Comparison of ENCODE assay signal across 1 cellular context in the genomic region with DNA sequence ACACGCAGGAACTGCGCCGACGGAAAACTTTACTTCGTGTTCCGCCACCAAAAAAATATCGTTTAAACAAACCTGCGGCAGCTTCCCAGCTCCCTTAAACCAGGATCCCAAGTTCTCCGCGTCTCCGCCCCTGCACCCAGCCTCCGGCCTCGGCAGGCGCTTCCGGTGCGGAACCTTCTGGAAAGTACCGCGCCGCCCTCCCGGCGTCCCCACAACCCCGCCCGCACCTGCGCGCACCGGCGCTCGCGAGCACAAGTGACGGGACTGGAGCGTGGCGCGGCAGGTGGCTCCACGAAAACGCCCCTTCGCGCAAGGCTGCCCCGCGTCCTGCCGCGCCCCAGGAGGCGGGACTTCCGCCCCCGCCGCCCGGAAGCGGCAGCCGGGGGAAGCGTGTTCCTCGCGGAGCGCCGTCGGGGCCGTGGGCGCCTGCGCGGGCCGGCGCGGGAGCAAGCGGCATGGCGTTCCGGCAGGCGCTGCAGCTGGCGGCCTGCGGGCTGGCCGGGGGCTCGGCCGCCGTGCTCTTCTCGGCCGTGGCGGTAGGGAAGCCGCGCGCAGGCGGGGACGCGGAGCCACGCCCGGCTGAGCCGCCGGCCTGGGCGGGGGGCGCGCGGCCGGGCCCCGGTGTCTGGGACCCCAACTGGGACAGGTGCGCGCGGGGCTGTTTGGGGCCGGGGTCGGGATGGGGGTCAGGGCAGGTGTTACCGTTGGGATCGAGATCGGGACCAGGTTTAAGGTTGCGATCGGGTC.
TF ChIP-seq lines count a peak whose summit lies in the region.

A gene (plus strand): TSS at position 421 of the 747 bp plus-strand sequence. CDS start 35 bp downstream, at position 456.

TF ChIP-seq in K562, 482 proteins besides CTCF, POLR2A, EP300 and RAD21 (continued from another document and continues in another):
- TF ChIP-seq, protein P1, sequence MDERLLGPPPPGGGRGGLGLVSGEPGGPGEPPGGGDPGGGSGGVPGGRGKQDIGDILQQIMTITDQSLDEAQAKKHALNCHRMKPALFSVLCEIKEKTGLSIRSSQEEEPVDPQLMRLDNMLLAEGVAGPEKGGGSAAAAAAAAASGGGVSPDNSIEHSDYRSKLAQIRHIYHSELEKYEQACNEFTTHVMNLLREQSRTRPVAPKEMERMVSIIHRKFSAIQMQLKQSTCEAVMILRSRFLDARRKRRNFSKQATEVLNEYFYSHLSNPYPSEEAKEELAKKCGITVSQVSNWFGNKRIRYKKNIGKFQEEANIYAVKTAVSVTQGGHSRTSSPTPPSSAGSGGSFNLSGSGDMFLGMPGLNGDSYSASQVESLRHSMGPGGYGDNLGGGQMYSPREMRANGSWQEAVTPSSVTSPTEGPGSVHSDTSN (CRISPR knock-in tag; IDR thresholded peaks at IDR 0.05; ENCODE audit: low read depth), result no peak
- TF ChIP-seq, protein P1 (tag; conservative IDR thresholded peaks at IDR 0.05; ENCODE audit: low read depth), result no peak
- TF ChIP-seq CXXC5 (CRISPR knock-in tag; IDR thresholded peaks at IDR 0.05) (peak; percentile 96), CBFA2T3 (IDR thresholded peaks at IDR 0.05) (no peak), ZNF76 (CRISPR knock-in tag; IDR thresholded peaks at IDR 0.05; ENCODE audit: borderline replicate concordance) (no peak), PYGO2 (tag; IDR thresholded peaks at IDR 0.05) (no peak), ARHGAP35 (IDR thresholded peaks at IDR 0.05; ENCODE audit: partially characterized antibody) (no peak), ZNF274 (IDR thresholded peaks at IDR 0.05; ENCODE audit: borderline replicate concordance, low read depth, low read length) (no peak), ZNF778 (CRISPR knock-in tag; IDR thresholded peaks at IDR 0.05) (no peak), SRSF9 (IDR thresholded peaks at IDR 0.05; ENCODE audit: borderline replicate concordance, low read depth, low read length) (no peak), HIVEP1 (CRISPR knock-in tag; IDR thresholded peaks at IDR 0.05) (no peak), SNRNP70 (optimal IDR thresholded peaks at IDR 0.05; ENCODE audit: low read depth, low read length) (no peak), SRSF3 (IDR thresholded peaks at IDR 0.05; ENCODE audit: insufficient read depth, low read length) (no peak), DPF2 (IDR thresholded peaks at IDR 0.05) (no peak), RB1 (IDR thresholded peaks at IDR 0.05; ENCODE audit: low read depth) (peak; percentile 89), RBM15 (IDR thresholded peaks at IDR 0.05; ENCODE audit: insufficient read depth, low read length) (no peak), KAT8 (IDR thresholded peaks at IDR 0.05; ENCODE audit: low read depth) (no peak), HMGN3 (IDR thresholded peaks at IDR 0.05; ENCODE audit: borderline replicate concordance, extremely low read depth, insufficient read length, low read depth, low read length) (peak; percentile 50), BCL6 (CRISPR knock-in tag; IDR thresholded peaks at IDR 0.05) (no peak), MAZ (CRISPR knock-in tag; conservative IDR thresholded peaks at IDR 0.05 in 1 of 2, IDR thresholded peaks at IDR 0.05 in 1 of 2) (peak; percentile 74 to 84), ZSCAN32 (CRISPR knock-in tag; IDR thresholded peaks at IDR 0.05) (no peak), SAFB2 (IDR thresholded peaks at IDR 0.05; ENCODE audit: borderline replicate concordance, low read depth, low read length, severe bottlenecking) (no peak), KAT7 (CRISPR knock-in tag; IDR thresholded peaks at IDR 0.05; ENCODE audit: borderline replicate concordance) (no peak), ZNF384 (IDR thresholded peaks at IDR 0.05; ENCODE audit: low read depth, low read length) (no peak), ESRRA (IDR thresholded peaks at IDR 0.05; ENCODE audit: borderline replicate concordance, low read depth) (peak; percentile 67; the same call in 1 of the 2 replicates), ZNF551 (CRISPR knock-in tag; IDR thresholded peaks at IDR 0.05) (no peak), CEBPB (tag; IDR thresholded peaks at IDR 0.05) (no peak), HMG20A (CRISPR knock-in tag; conservative IDR thresholded peaks at IDR 0.05) (no peak), ZNF175 (CRISPR knock-in tag; IDR thresholded peaks at IDR 0.05; ENCODE audit: low read depth) (no peak), SPI1 (IDR thresholded peaks at IDR 0.05; ENCODE audit: borderline replicate concordance, low read depth, low read length) (peak; percentile 52; the same call in 1 of the 2 replicates), MTA2 (IDR thresholded peaks at IDR 0.05; ENCODE audit: low read depth) (peak; percentile 54; the same call in 1 of the 2 replicates), ZNF445 (CRISPR knock-in tag; IDR thresholded peaks at IDR 0.05; ENCODE audit: low read depth) (no peak), ZNF785 (CRISPR knock-in tag; IDR thresholded peaks at IDR 0.05) (no peak), POLR2H (tag; IDR thresholded peaks at IDR 0.05; ENCODE audit: low read depth) (0 out of 2 replicates have a peak, but pooled peaks have one; percentile 26), ZBED1 (IDR thresholded peaks at IDR 0.05) (no peak; the same call in 1 of the 2 replicates), BRCA1 (IDR thresholded peaks at IDR 0.05) (no peak), BRCA1 (CRISPR knock-in tag; IDR thresholded peaks at IDR 0.05) (no peak), ZNF146 (CRISPR knock-in tag; IDR thresholded peaks at IDR 0.05; ENCODE audit: unreplicated experiment) (peak; percentile 3), ETV6 (IDR thresholded peaks at IDR 0.05; ENCODE audit: borderline replicate concordance in 1 of 2, low read depth in 2 of 2, low read length in 1 of 2) (no peak), ETV6 (CRISPR knock-in tag; IDR thresholded peaks at IDR 0.05; ENCODE audit: borderline replicate concordance) (no peak), DACH1 (IDR thresholded peaks at IDR 0.05; ENCODE audit: partially characterized antibody) (no peak)
- TF ChIP-seq, protein P2, sequence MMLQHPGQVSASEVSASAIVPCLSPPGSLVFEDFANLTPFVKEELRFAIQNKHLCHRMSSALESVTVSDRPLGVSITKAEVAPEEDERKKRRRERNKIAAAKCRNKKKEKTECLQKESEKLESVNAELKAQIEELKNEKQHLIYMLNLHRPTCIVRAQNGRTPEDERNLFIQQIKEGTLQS (IDR thresholded peaks at IDR 0.05), result no peak
- TF ChIP-seq, protein P2 (CRISPR knock-in tag; conservative IDR thresholded peaks at IDR 0.05), result peak; percentile 19; the same call in 1 of the 2 replicates
- TF ChIP-seq, protein P3, sequence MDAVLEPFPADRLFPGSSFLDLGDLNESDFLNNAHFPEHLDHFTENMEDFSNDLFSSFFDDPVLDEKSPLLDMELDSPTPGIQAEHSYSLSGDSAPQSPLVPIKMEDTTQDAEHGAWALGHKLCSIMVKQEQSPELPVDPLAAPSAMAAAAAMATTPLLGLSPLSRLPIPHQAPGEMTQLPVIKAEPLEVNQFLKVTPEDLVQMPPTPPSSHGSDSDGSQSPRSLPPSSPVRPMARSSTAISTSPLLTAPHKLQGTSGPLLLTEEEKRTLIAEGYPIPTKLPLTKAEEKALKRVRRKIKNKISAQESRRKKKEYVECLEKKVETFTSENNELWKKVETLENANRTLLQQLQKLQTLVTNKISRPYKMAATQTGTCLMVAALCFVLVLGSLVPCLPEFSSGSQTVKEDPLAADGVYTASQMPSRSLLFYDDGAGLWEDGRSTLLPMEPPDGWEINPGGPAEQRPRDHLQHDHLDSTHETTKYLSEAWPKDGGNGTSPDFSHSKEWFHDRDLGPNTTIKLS (IDR thresholded peaks at IDR 0.05; ENCODE audit: borderline replicate concordance, low read depth), result peak; percentile 82
- TF ChIP-seq, protein P4, sequence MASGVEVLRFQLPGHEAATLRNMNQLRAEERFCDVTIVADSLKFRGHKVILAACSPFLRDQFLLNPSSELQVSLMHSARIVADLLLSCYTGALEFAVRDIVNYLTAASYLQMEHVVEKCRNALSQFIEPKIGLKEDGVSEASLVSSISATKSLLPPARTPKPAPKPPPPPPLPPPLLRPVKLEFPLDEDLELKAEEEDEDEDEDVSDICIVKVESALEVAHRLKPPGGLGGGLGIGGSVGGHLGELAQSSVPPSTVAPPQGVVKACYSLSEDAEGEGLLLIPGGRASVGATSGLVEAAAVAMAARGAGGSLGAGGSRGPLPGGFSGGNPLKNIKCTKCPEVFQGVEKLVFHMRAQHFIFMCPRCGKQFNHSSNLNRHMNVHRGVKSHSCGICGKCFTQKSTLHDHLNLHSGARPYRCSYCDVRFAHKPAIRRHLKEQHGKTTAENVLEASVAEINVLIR (CRISPR knock-in tag; IDR thresholded peaks at IDR 0.05), result peak; percentile 59; the same call in 1 of the 2 replicates
- TF ChIP-seq, protein P5, sequence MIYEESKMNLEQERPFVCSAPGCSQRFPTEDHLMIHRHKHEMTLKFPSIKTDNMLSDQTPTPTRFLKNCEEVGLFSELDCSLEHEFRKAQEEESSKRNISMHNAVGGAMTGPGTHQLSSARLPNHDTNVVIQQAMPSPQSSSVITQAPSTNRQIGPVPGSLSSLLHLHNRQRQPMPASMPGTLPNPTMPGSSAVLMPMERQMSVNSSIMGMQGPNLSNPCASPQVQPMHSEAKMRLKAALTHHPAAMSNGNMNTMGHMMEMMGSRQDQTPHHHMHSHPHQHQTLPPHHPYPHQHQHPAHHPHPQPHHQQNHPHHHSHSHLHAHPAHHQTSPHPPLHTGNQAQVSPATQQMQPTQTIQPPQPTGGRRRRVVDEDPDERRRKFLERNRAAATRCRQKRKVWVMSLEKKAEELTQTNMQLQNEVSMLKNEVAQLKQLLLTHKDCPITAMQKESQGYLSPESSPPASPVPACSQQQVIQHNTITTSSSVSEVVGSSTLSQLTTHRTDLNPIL (CRISPR knock-in tag; IDR thresholded peaks at IDR 0.05), result no peak
- TF ChIP-seq, protein P6, sequence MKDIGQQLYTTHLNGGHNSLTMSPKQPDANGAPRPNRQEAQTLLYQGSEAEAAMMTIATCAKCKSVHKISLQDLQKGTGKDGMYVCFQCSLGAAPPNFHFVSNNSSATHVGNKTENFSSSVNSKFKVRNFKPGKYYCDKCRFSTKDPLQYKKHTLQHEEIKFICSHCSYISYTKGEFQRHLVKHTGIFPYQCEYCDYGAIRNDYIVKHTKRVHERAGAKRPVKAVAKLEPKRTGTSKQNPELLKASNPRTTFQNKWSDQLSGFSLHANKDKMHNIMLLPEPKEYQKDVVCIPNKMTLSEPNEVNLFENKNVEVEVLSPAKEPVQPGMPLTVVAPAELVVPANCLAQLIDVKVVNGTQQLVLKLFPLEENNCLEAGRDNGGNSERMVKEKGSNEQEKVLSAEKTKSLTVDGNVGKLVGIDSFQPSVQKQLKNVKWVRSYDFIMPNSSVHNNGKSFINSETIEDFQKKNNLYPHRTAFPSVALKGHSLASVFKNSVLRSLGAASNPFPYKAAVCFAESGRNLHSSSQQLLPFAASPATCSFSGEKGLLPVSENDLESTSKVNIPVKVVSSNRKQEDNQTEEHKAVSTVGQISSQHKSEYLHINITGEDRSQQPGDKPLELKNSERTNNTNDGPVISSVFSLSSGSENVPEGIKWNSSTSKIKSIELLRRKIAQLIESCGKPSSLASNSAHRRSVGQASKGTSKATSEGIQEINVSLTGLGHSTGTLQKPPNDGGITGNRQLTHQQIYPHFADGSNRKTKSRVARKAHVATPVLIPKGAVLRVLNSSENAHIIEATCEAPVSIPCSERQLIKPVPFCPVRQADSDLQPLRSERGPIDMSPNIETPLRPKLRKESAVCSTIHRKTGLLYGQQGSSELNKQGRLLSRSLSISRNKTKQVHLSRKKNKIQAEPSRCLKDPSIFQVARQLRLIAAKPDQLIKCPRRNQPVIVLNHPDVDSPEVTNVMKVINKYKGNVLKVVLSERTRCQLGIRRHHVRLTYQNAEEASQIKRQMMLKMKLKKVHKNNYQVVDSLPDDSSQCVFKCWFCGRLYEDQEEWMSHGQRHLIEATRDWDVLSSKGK (CRISPR knock-in tag; IDR thresholded peaks at IDR 0.05), result no peak
- TF ChIP-seq, protein P7, sequence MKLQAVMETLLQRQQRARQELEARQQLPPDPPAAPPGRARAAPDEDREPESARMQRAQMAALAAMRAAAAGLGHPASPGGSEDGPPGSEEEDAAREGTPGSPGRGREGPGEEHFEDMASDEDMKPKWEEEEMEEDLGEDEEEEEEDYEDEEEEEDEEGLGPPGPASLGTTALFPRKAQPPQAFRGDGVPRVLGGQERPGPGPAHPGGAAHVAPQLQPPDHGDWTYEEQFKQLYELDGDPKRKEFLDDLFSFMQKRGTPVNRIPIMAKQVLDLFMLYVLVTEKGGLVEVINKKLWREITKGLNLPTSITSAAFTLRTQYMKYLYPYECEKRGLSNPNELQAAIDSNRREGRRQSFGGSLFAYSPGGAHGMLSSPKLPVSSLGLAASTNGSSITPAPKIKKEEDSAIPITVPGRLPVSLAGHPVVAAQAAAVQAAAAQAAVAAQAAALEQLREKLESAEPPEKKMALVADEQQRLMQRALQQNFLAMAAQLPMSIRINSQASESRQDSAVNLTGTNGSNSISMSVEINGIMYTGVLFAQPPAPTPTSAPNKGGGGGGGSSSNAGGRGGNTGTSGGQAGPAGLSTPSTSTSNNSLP (IDR thresholded peaks at IDR 0.05; ENCODE audit: borderline replicate concordance, low read depth, low read length), result no peak
- TF ChIP-seq, protein P8, sequence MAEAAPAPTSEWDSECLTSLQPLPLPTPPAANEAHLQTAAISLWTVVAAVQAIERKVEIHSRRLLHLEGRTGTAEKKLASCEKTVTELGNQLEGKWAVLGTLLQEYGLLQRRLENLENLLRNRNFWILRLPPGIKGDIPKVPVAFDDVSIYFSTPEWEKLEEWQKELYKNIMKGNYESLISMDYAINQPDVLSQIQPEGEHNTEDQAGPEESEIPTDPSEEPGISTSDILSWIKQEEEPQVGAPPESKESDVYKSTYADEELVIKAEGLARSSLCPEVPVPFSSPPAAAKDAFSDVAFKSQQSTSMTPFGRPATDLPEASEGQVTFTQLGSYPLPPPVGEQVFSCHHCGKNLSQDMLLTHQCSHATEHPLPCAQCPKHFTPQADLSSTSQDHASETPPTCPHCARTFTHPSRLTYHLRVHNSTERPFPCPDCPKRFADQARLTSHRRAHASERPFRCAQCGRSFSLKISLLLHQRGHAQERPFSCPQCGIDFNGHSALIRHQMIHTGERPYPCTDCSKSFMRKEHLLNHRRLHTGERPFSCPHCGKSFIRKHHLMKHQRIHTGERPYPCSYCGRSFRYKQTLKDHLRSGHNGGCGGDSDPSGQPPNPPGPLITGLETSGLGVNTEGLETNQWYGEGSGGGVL (CRISPR knock-in tag; IDR thresholded peaks at IDR 0.05), result no peak
- TF ChIP-seq, protein P9, sequence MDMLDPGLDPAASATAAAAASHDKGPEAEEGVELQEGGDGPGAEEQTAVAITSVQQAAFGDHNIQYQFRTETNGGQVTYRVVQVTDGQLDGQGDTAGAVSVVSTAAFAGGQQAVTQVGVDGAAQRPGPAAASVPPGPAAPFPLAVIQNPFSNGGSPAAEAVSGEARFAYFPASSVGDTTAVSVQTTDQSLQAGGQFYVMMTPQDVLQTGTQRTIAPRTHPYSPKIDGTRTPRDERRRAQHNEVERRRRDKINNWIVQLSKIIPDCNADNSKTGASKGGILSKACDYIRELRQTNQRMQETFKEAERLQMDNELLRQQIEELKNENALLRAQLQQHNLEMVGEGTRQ (CRISPR knock-in tag; IDR thresholded peaks at IDR 0.05), result no peak
